In the genomic region with DNA sequence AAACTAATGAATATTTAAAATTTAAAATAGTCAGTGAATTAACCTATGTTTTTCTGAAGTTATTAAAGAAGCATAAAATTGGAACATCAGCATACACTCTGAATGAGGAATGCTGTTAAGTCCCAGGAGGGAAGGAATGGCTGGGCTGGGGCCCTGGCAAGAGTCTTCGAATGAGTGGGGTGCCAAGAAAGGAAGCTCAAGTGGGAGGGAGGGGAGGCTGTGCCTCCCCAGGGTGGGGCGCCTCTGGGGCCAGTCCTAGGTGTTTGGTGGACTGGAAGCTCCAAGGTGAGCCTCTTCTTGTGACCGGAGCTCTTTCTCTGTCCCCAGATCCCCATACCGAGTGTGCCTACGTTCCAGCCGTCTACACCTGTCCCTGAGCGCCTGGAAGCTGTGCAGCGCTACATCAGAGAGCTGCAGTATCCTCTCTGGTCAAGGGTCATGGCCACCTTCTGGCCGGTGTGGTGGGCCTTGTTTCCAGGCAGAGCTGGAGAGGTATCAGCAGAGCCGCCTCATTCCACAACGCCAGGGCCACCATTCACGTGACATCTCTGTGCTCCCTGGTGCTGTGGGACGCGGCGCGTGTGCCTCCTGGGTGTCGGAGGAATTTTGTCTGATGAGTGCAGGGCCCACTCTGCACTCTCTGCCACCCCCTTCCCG, we compare ENCODE assay signal across 1 cellular context.
TF ChIP-seq lines count a peak whose summit lies in the region.

No MANE protein-coding gene starts in this region.

TF ChIP-seq in HepG2, 621 proteins besides CTCF, POLR2A, EP300 and RAD21:
- no peak for TF ChIP-seq SATB2 (CRISPR knock-in tag; IDR thresholded peaks at IDR 0.05)
- TF ChIP-seq RFX5 (IDR thresholded peaks at IDR 0.05; ENCODE audit: low read depth, low read length), result 0 out of 2 replicates have a peak, but pooled peaks have one; percentile 40
- TF ChIP-seq ZNF768 (CRISPR knock-in tag; IDR thresholded peaks at IDR 0.05), result peak; percentile 71; the same call in 1 of the 2 replicates
